Comparison of ENCODE assay signal across 8 cellular contexts in genomic region chr17:73429440-73430164, GRCh38.
DNase-seq lines count a peak whose midpoint lies in the region; ATAC-seq, FAIRE-seq and TF ChIP-seq lines count a peak whose summit lies in the region.

No MANE protein-coding gene starts in this region.

- POLR2A ChIA-PET in HepG2 (lab: Yijun Ruan, JAX) = no interaction called here

- no peak overlapping the region for H3K4me2 ChIP-seq in HepG2 (ENCODE audit: low read depth, low read length)

- H3K4me1 ChIP-seq in colonic mucosa = peaks cover 6% of the 10 kb centered on the region
- H3K4me1 ChIP-seq in HepG2 (ENCODE audit: insufficient read depth, low read length) = peaks cover 7% of the 10 kb centered on the region; the same call in 1 of the 2 replicates

- H3K36me3 ChIP-seq in colonic mucosa = no peaks in the 10 kb centered on the region
- no peaks in the 10 kb centered on the region for H3K36me3 ChIP-seq in HepG2 (replicated peaks in 1 of 2; ENCODE audit: control insufficient read depth in 1 of 2, insufficient read depth in 2 of 2, low read length in 2 of 2)

- H3K9me3 ChIP-seq in colonic mucosa (no peaks in the 10 kb centered on the region), HepG2 (ENCODE audit: low read length) (no peaks in the 10 kb centered on the region)

- no peaks in the 10 kb centered on the region for H3K27me3 ChIP-seq in colonic mucosa
- H3K27me3 ChIP-seq in HepG2 (ENCODE audit: control insufficient read depth in 1 of 2, insufficient read depth in 2 of 2, low read length in 2 of 2) = peaks cover 8 to 56% of the 10 kb centered on the region in 2 experiments

- 5% methylated on average over 8 of the region's 14 CpGs for WGBS in HepG2 (ENCODE audit: low lambda C conversion rate)

- H3K4me3 ChIP-seq in colonic mucosa = no peak overlapping the region
- H3K4me3 ChIP-seq in HepG2 (replicated peaks in 1 of 3; ENCODE audit: insufficient read depth in 1 of 3, low read depth in 2 of 3, low read length in 3 of 3) = no peak overlapping the region

- in situ Hi-C loops in HepG2 (cut with HindIII; ENCODE audit: extremely low pct_ligation_motif_present, low pct_unique_long_range_greater_than_20kb) = loop anchor here (10.0 to 25.0 kb wide), 3 partner anchors 285 to 755 kb away; no protein-coding TSS in a partner anchor

- H3K79me2 ChIP-seq in HepG2 (ENCODE audit: insufficient read depth, low read length) = no peaks in the 10 kb centered on the region

- no peak for TF ChIP-seq POLR2A in HepG2 (IDR thresholded peaks at IDR 0.05; ENCODE audit: insufficient read depth in 1 of 2, low read depth in 2 of 2, low read length in 2 of 2)

- FAIRE-seq in GM18507 (lab: Jason Lieb, UNC) (peak; percentile 75), HepG2 (lab: Jason Lieb, UNC) (peak; percentile 79)

- no peak overlapping the region for H2AFZ ChIP-seq in HepG2 (ENCODE audit: low read length)

- peak; percentile 90 for TF ChIP-seq RAD21 in HepG2 (CRISPR knock-in tag; IDR thresholded peaks at IDR 0.05)

- H3K9ac ChIP-seq in colonic mucosa (ENCODE audit: low read depth in 2 of 2, low read length in 2 of 2) = no peak overlapping the region
- H3K9ac ChIP-seq in HepG2 (ENCODE audit: insufficient read depth, low read depth, low read length) = no peak overlapping the region

- no peak for TF ChIP-seq EP300 in HepG2 (IDR thresholded peaks at IDR 0.05; ENCODE audit: low read depth in 2 of 2, low read length in 2 of 2)
- no peak for TF ChIP-seq EP300 in HepG2 (CRISPR knock-in tag; IDR thresholded peaks at IDR 0.05; ENCODE audit: borderline replicate concordance)

- CTCF ChIA-PET in HepG2 (lab: Yijun Ruan, JAX; ENCODE audit: low intra/inter-chr PET ratio, low total read pairs) = interaction anchor here (1.3 to 2.8 kb wide), 5 partner anchors 280 to 747 kb away, joined by 3 to 22 read pairs (median 9); no protein-coding TSS in a partner anchor

- TF ChIP-seq CTCF in colonic mucosa (IDR thresholded peaks at IDR 0.05) (peak; percentile 96), HepG2 (CRISPR knock-in tag; IDR thresholded peaks at IDR 0.05) (peak; percentile 96)

- ATAC-seq in HG03469 (IDR thresholded peaks at IDR 0.05; ENCODE audit: unreplicated experiment) = peak; percentile 79
- peak; percentile 95 for ATAC-seq in HepG2

- no peak overlapping the region for H3K27ac ChIP-seq in colonic mucosa
- no peak overlapping the region for H3K27ac ChIP-seq in HepG2 (ENCODE audit: extremely low read length, insufficient read depth, low read length)

- peak; percentile 76 for DNase-seq in 8988T
- peak; percentile 83 for DNase-seq in GM18507 (ENCODE audit: extremely low spot score, insufficient read length, low read depth)
- peak; percentile 87 to 96 for DNase-seq in NCI-H524 (lab: John Stamatoyannopoulos, UW)
- peak; percentile 93 for DNase-seq in activated CD4-positive, alpha-beta T cell treated with anti-CD3 and anti-CD28 coated beads for 48 hours
- DNase-seq in colonic mucosa = peak; percentile 92
- peak; percentile 59 for DNase-seq in HepG2 (ENCODE audit: low spot score)
- DNase-seq in stimulated activated CD4-positive, alpha-beta T cell treated with anti-CD3 and anti-CD28 coated beads, Interleukin-4, amount 100 ng/mL, for 4 hours = peak; percentile 76 to 89

- no TSS peak for BruUV-seq in HepG2 (replicated peaks; lab: Mats Ljungman, UMichigan)

- no peaks in the 10 kb centered on the region for H4K20me1 ChIP-seq in HepG2 (ENCODE audit: insufficient read depth, low read length)

- intact Hi-C loops in colonic mucosa (cut with DNase I) = loop anchor here (2.0 to 5.0 kb wide), 2 partner anchors 281 to 748 kb away; no protein-coding TSS in a partner anchor
- intact Hi-C loops in HepG2 (cut with micrococcal nuclease; ENCODE audit: unreplicated experiment) = loop anchor here (2.0 kb wide), 1 partner anchor 747 kb away; no protein-coding TSS in a partner anchor

TF ChIP-seq in HepG2, 621 proteins besides CTCF, POLR2A, EP300 and RAD21 (continues in another document):
- TF ChIP-seq NBN (conservative IDR thresholded peaks at IDR 0.05) = no peak
- no peak for TF ChIP-seq BRD4 (CRISPR knock-in tag; IDR thresholded peaks at IDR 0.05)
- peak; percentile 86 for TF ChIP-seq YY1 (IDR thresholded peaks at IDR 0.05; ENCODE audit: insufficient read depth, insufficient replicate concordance, low read depth, low read length)
- no peak for TF ChIP-seq MYNN (CRISPR knock-in tag; IDR thresholded peaks at IDR 0.05; ENCODE audit: low read depth)
- no peak for TF ChIP-seq DMTF1 (CRISPR knock-in tag; IDR thresholded peaks at IDR 0.05)
- TF ChIP-seq POLR2G (IDR thresholded peaks at IDR 0.05; ENCODE audit: low read depth, low read length) = no peak
- TF ChIP-seq ZNF546 (CRISPR knock-in tag; conservative IDR thresholded peaks at IDR 0.05) = no peak
- no peak for TF ChIP-seq SMAD9 (CRISPR knock-in tag; IDR thresholded peaks at IDR 0.05)
- TF ChIP-seq PHF8 (CRISPR knock-in tag; IDR thresholded peaks at IDR 0.05) = no peak
- no peak for TF ChIP-seq RARA (CRISPR knock-in tag; IDR thresholded peaks at IDR 0.05)
- no peak for TF ChIP-seq KLF11 (CRISPR knock-in tag; IDR thresholded peaks at IDR 0.05)
- TF ChIP-seq ATRX (CRISPR knock-in tag; IDR thresholded peaks at IDR 0.05; ENCODE audit: borderline replicate concordance) = no peak
- TF ChIP-seq REL (CRISPR knock-in tag; conservative IDR thresholded peaks at IDR 0.05) = no peak
- TF ChIP-seq, protein P1, sequence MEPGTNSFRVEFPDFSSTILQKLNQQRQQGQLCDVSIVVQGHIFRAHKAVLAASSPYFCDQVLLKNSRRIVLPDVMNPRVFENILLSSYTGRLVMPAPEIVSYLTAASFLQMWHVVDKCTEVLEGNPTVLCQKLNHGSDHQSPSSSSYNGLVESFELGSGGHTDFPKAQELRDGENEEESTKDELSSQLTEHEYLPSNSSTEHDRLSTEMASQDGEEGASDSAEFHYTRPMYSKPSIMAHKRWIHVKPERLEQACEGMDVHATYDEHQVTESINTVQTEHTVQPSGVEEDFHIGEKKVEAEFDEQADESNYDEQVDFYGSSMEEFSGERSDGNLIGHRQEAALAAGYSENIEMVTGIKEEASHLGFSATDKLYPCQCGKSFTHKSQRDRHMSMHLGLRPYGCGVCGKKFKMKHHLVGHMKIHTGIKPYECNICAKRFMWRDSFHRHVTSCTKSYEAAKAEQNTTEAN (CRISPR knock-in tag; conservative IDR thresholded peaks at IDR 0.05) = no peak
